8 cellular contexts compared by ENCODE assay signal in genomic region chr5:90932052-90932699, GRCh38.
DNase-seq lines count a peak whose midpoint lies in the region; ATAC-seq, FAIRE-seq and TF ChIP-seq lines count a peak whose summit lies in the region.

No MANE protein-coding gene starts in this region.

- no peaks in the 10 kb centered on the region for H3K79me2 ChIP-seq in Loucy (ENCODE audit: insufficient read depth, low read length)
- peaks cover 61% of the 10 kb centered on the region for H3K79me2 ChIP-seq in neural progenitor cell (ENCODE audit: low read depth)

- H2AFZ ChIP-seq in Loucy (ENCODE audit: low read length) (no peak overlapping the region), neural progenitor cell (replicated peaks) (no peak overlapping the region)

- H3K4me1 Mint-ChIP-seq in Calu3 (ENCODE audit: low read depth, unreplicated experiment), result peaks cover 22% of the 10 kb centered on the region
- H3K4me1 Mint-ChIP-seq in WTC11, result peaks cover 38% of the 10 kb centered on the region
- peaks cover 21% of the 10 kb centered on the region for H3K4me1 Mint-ChIP-seq in neural progenitor cell

- intact Hi-C loops in Calu3 (cut with micrococcal nuclease; ENCODE audit: unreplicated experiment), result loop anchor here (1.0 to 10.0 kb wide), 6 partner anchors 66 to 483 kb away; partner anchors contain the start of gene ARRDC3

- H3K27ac ChIP-seq in neural progenitor cell, result no peak overlapping the region

- H3K4me1 ChIP-seq in Loucy (ENCODE audit: insufficient read depth, low read length, poor library complexity, severe bottlenecking), result no peaks in the 10 kb centered on the region
- peaks cover 34% of the 10 kb centered on the region for H3K4me1 ChIP-seq in neural progenitor cell

- no peaks in the 10 kb centered on the region for H3K36me3 Mint-ChIP-seq in Calu3 (ENCODE audit: insufficient read depth, unreplicated experiment)
- peaks cover 22% of the 10 kb centered on the region for H3K36me3 Mint-ChIP-seq in WTC11
- H3K36me3 Mint-ChIP-seq in neural progenitor cell, result peaks cover 8% of the 10 kb centered on the region

- H3K9me3 ChIP-seq in Loucy (ENCODE audit: insufficient read depth, low read depth, low read length), result no peaks in the 10 kb centered on the region
- H3K9me3 ChIP-seq in neural progenitor cell (ENCODE audit: low read depth), result no peaks in the 10 kb centered on the region

- no peak overlapping the region for H3K9ac ChIP-seq in Loucy (ENCODE audit: low read depth, low read length, poor library complexity, severe bottlenecking)
- H3K9ac ChIP-seq in neural progenitor cell, result no peak overlapping the region

- H3K4me2 ChIP-seq in Loucy (ENCODE audit: low read depth, low read length, poor library complexity, severe bottlenecking) (no peak overlapping the region), neural progenitor cell (no peak overlapping the region)

- H3K27ac Mint-ChIP-seq in Calu3 (ENCODE audit: unreplicated experiment) (no peak overlapping the region), WTC11 (peak overlapping the region; percentile 85), neural progenitor cell (no peak overlapping the region)

- H3K9me2 ChIP-seq in Loucy (replicated peaks; ENCODE audit: low read depth, low read length), result no peaks in the 10 kb centered on the region

- ATAC-seq in WTC11 (peak; percentile 65), GM21737 (IDR thresholded peaks at IDR 0.05; ENCODE audit: unreplicated experiment) (no peak), HG02981 (IDR thresholded peaks at IDR 0.05; ENCODE audit: unreplicated experiment) (no peak)

- peak; percentile 72 for DNase-seq in Calu3
- peak; percentile 8 for DNase-seq in GM19239 (ENCODE audit: insufficient read length, low spot score)
- DNase-seq in WTC11 (ENCODE audit: low spot score), result peak; percentile 40
- DNase-seq in fibroblast of the aortic adventitia (ENCODE audit: low read depth), result peak; percentile 76
- peak; percentile 80 for DNase-seq in neural progenitor cell (ENCODE audit: low spot score)

- H3K27me3 ChIP-seq in Loucy (ENCODE audit: insufficient read depth, low read length, poor library complexity, severe bottlenecking) (no peaks in the 10 kb centered on the region), neural progenitor cell (no peaks in the 10 kb centered on the region)

- FAIRE-seq in GM19239 (lab: Jason Lieb, UNC), result peak; percentile 76

- H3K4me3 ChIP-seq in Loucy (ENCODE audit: low read length, poor library complexity, severe bottlenecking), result no peak overlapping the region
- no peak overlapping the region for H3K4me3 ChIP-seq in fibroblast of the aortic adventitia (ENCODE audit: low read depth, low read length)
- H3K4me3 ChIP-seq in neural progenitor cell, result no peak overlapping the region

- no peak overlapping the region for H3K4me3 Mint-ChIP-seq in Calu3 (ENCODE audit: low read depth, unreplicated experiment)
- peak overlapping the region; percentile 16; the same call in 1 of the 2 replicates for H3K4me3 Mint-ChIP-seq in WTC11
- no peak overlapping the region for H3K4me3 Mint-ChIP-seq in neural progenitor cell

- CTCF ChIA-PET in Calu3 (lab: Charles Lee) (interaction anchor here (0.6 to 1.5 kb wide), 11 partner anchors 10 to 487 kb away, joined by 3 to 17 read pairs (median 4); partner anchors contain the start of gene ARRDC3), WTC11 (lab: Charles Lee) (interaction anchor here (0.6 to 2.3 kb wide), 14 partner anchors 11 to 486 kb away, joined by 3 to 18 read pairs (median 5); partner anchors contain the start of gene ARRDC3)

- H4K20me1 ChIP-seq in Loucy (ENCODE audit: insufficient read depth, low read length, poor library complexity, severe bottlenecking) (no peaks in the 10 kb centered on the region), neural progenitor cell (ENCODE audit: low read depth) (no peaks in the 10 kb centered on the region)

- H3F3A ChIP-seq in Loucy (ENCODE audit: low read depth) (no peaks in the 10 kb centered on the region), neural progenitor cell (ENCODE audit: low read depth) (peaks cover 12% of the 10 kb centered on the region)

- H3K27me3 Mint-ChIP-seq in Calu3 (ENCODE audit: unreplicated experiment) (no peaks in the 10 kb centered on the region), WTC11 (ENCODE audit: low read depth) (no peaks in the 10 kb centered on the region), neural progenitor cell (ENCODE audit: insufficient read depth, low read depth) (peaks cover 2% of the 10 kb centered on the region)

- no TSS peak for BruUV-seq in Calu3 (replicated peaks; lab: Mats Ljungman, UMichigan)

- H3K9me3 Mint-ChIP-seq in Calu3 (ENCODE audit: low read depth, unreplicated experiment) (no peaks in the 10 kb centered on the region), WTC11 (peaks cover 16% of the 10 kb centered on the region), neural progenitor cell (peaks cover 7% of the 10 kb centered on the region)

- TF ChIP-seq CTCF in Calu3 (IDR thresholded peaks at IDR 0.05; ENCODE audit: unreplicated experiment), result peak; percentile 76
- peak; percentile 66 for TF ChIP-seq CTCF in Loucy (conservative IDR thresholded peaks at IDR 0.05; ENCODE audit: low read length)
- TF ChIP-seq CTCF in WTC11 (IDR thresholded peaks at IDR 0.05), result peak; percentile 73
- TF ChIP-seq CTCF in fibroblast of the aortic adventitia (IDR thresholded peaks at IDR 0.05; ENCODE audit: insufficient read depth, low read length), result peak; percentile 85
- peak; percentile 84 for TF ChIP-seq CTCF in neural progenitor cell (IDR thresholded peaks at IDR 0.05)

- H3K36me3 ChIP-seq in Loucy (ENCODE audit: insufficient read depth, low read length), result no peaks in the 10 kb centered on the region
- no peaks in the 10 kb centered on the region for H3K36me3 ChIP-seq in neural progenitor cell

- POLR2A ChIA-PET in WTC11 (lab: Charles Lee), result interaction anchor here (0.6 to 1.1 kb wide), 3 partner anchors 78 to 451 kb away, joined by 3 to 4 read pairs (median 3); partner anchors contain the start of gene ARRDC3

TF ChIP-seq in WTC11, 78 proteins besides CTCF, POLR2A, EP300 and RAD21:
- TF ChIP-seq SMAD3 (CRISPR knock-in tag; IDR thresholded peaks at IDR 0.05; ENCODE audit: borderline replicate concordance), result no peak
TF ChIP-seq in WTC11: peak in this region for 0.

Comparison
In these comparisons a context has a peak if more than half of its experiments do, and no peak if none do; other contexts are left out.
1. DNase-seq: peak in every context shown above with its lines; median percentile 80 in neural progenitor cell; 76 in fibroblast of the aortic adventitia; 72 in Calu3; 40 in WTC11; 8 in GM19239.